ENCODE assay signal across 9 cellular contexts in genomic region chr16:74275031-74275636, GRCh38. TPM values are rescaled to one million over a fixed set of nuclear protein-coding genes. Genes with fewer than 3 reads are reported as not detected.
DNase-seq lines count a peak whose midpoint lies in the region; ATAC-seq, FAIRE-seq and TF ChIP-seq lines count a peak whose summit lies in the region.
"Had no signal": no experiment of that assay in that cellular context is flagged by ENCODE, and none has a peak within 500 bp of the region (broad histone marks: within the 10 kb centered on the region; RNA-seq: fewer than 3 reads in every experiment).

No MANE protein-coding gene starts in this region.

- no peak overlapping the region for H3K27ac ChIP-seq in HEK293 (ENCODE audit: extremely low read depth, low read depth, low read length)

- POLR2A ChIA-PET in HEK293 (lab: Yijun Ruan, JAX) = no interaction called here

- ATAC-seq in GM21447 (IDR thresholded peaks at IDR 0.05; ENCODE audit: unreplicated experiment) = no peak
- no peak for ATAC-seq in HG02981 (IDR thresholded peaks at IDR 0.05; ENCODE audit: unreplicated experiment)

- DNase-seq in BE2C = no peak
- peak; percentile 45 for DNase-seq in SK-MEL-5 (ENCODE audit: low read depth, low spot score)
- DNase-seq in nucleus accumbens (lab: John Stamatoyannopoulos, UW) = no peak
- no peak for DNase-seq in stimulated activated naive CD4-positive, alpha-beta T cell treated with Interleukin-2 at 50 U/mL for 16 hours (lab: John Stamatoyannopoulos, UW)

- no peaks in the 10 kb centered on the region; the same call in 1 of the 2 replicates for H3K9me3 ChIP-seq in BE2C
- H3K9me3 ChIP-seq in HEK293 (ENCODE audit: control insufficient read depth, insufficient read depth, low read depth, low read length) = no peaks in the 10 kb centered on the region
- H3K9me3 ChIP-seq: HAP-1 had no signal

- peak; percentile 65 for FAIRE-seq in islet of Langerhans (lab: Jason Lieb, UNC)

- no peaks in the 10 kb centered on the region for H3K4me1 ChIP-seq in BE2C
- H3K4me1 ChIP-seq in HEK293 (ENCODE audit: control insufficient read depth, insufficient read depth, low read length) = no peaks in the 10 kb centered on the region

- TF ChIP-seq CTCF in BE2C (IDR thresholded peaks at IDR 0.05; ENCODE audit: low read depth, low read length) = peak; percentile 62
- peak; percentile 46; the same call in 1 of the 2 replicates for TF ChIP-seq CTCF in HEK293 (tag by site-specific recombination; IDR thresholded peaks at IDR 0.05)

- H3K4me3 ChIP-seq in BE2C (ENCODE audit: low read depth, low read length) = no peak overlapping the region
- H3K4me3 ChIP-seq in HEK293 (ENCODE audit: low read depth, low read length) = no peak overlapping the region
- H3K4me3 ChIP-seq: HAP-1 had no signal

- H3K36me3 ChIP-seq in BE2C (no peaks in the 10 kb centered on the region), HEK293 (ENCODE audit: control insufficient read depth in 2 of 2, insufficient read depth in 1 of 2, low read length in 2 of 2) (no peaks in the 10 kb centered on the region)
- H3K36me3 ChIP-seq: HAP-1 had no signal

- in situ Hi-C loops in SK-MEL-5 (cut with HindIII; ENCODE audit: low pct_unique_long_range_greater_than_20kb, low sequenced_read_pairs) = no loop called here

- CTCF ChIA-PET in HEK293 (lab: Yijun Ruan, JAX) = interaction anchor here (0.6 to 3.1 kb wide), 34 partner anchors 9 to 1117 kb away, joined by 3 to 16 read pairs (median 4); partner anchors contain the start of gene RFWD3

- peaks cover 13% of the 10 kb centered on the region for H3K27me3 ChIP-seq in BE2C

TF ChIP-seq in HEK293, 187 proteins besides CTCF, POLR2A, EP300 and RAD21:
- peak; percentile 71 for TF ChIP-seq ZNF654 (tag by site-specific recombination; IDR thresholded peaks at IDR 0.05; ENCODE audit: low read depth)
- TF ChIP-seq ZFP41 (tag by site-specific recombination; IDR thresholded peaks at IDR 0.05; ENCODE audit: borderline replicate concordance) = no peak

RNA-seq across cellular contexts. Expression of gene PSMD7, which starts 21.5 kb away (rescaled TPM):
- polyA plus RNA-seq in BE2C (2012; ENCODE audit: insufficient read depth, insufficient read length, low read depth) = 256 TPM
- total RNA-seq in SK-MEL-5 (2014; rRNA removed; shearing (Covaris generic)) = 56.1 and 77.4 TPM in 2 replicates
- 55.1 and 63.4 TPM in 2 replicates for polyA plus RNA-seq in SK-MEL-5 (2015; cell fraction: cytosol; rRNA removed)
- polyA plus RNA-seq in SK-MEL-5 (2015; cell fraction: nucleus; rRNA removed) = 74.7 and 103 TPM in 2 replicates
